In the genomic region with DNA sequence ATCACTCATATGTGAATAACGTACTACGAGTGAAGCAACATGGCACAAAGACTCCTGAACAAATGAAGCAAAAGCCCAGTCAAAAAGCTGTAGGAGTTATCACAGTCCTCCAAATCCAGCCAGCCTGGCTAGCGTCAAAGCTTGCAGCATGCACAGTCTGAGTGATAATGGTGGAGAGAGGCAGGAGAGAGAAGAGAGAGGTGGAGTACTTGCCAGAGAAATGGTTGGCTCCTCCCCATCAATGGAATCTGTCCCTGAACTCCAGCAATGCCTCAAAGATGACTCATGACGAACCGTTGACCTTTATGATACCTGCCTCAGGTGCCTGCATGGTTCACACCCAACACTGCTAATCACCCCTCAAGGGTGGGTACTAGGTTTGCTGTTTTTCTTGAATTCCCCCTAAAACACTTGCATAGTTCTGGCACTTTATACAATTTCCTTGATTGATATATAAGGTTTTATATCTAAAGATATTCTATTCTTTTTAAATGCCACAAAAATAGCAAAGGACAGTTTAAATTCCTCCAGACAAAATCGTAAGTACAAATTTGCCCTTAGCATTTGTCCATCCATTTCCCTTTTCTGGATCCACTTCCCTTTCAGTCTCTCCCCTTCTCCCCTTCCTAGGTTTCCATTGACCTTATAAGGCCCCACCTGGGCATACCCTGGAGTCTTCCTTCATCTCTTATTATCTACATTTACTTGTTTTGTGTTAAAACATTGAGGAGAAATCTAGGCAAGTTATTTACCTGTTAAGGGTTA, we compare ENCODE assay signal across 8 cellular contexts. TPM values are rescaled to one million over a fixed set of nuclear protein-coding genes. Genes with fewer than 3 reads are reported as not detected.
DNase-seq lines count a peak whose midpoint lies in the region; ATAC-seq and FAIRE-seq lines count a peak whose summit lies in the region.

No MANE protein-coding gene starts in this region.

- peak overlapping the region; percentile 84 to 90 for H3K4me3 Mint-ChIP-seq in activated T-cell treated with anti-CD3 and anti-CD28 coated beads, Interleukin-2, amount 50 U/mL, for 72 hours
- peak overlapping the region; percentile 66 for H3K4me3 Mint-ChIP-seq in stimulated activated effector memory CD8-positive, alpha-beta T cell treated with anti-CD3 and anti-CD28 coated beads, Interleukin-12 subunit alpha, Interleukin-12 subunit beta, amount 100 ng/mL, for 72 hours

- no peaks in the 10 kb centered on the region for H3K9me3 Mint-ChIP-seq in activated T-cell treated with anti-CD3 and anti-CD28 coated beads, Interleukin-2, amount 50 U/mL, for 72 hours
- no peaks in the 10 kb centered on the region for H3K9me3 Mint-ChIP-seq in stimulated activated effector memory CD8-positive, alpha-beta T cell treated with anti-CD3 and anti-CD28 coated beads, Interleukin-12 subunit alpha, Interleukin-12 subunit beta, amount 100 ng/mL, for 72 hours

- no peak overlapping the region for H3K4me3 ChIP-seq in right cardiac atrium (ENCODE audit: low read length)

- H3K4me1 ChIP-seq in right cardiac atrium (ENCODE audit: control insufficient read depth, insufficient read depth, low read length) = peaks cover 10% of the 10 kb centered on the region

- H3K9me3 ChIP-seq in right cardiac atrium (ENCODE audit: control insufficient read depth, low read length) = no peaks in the 10 kb centered on the region

- intact Hi-C loops in right cardiac atrium (cut with DNase I) = no loop called here

- peaks cover 18 to 37% of the 10 kb centered on the region in 2 donors for H3K36me3 Mint-ChIP-seq in activated T-cell treated with anti-CD3 and anti-CD28 coated beads, Interleukin-2, amount 50 U/mL, for 72 hours (ENCODE audit: insufficient read depth in 2 of 2)
- peaks cover 96% of the 10 kb centered on the region for H3K36me3 Mint-ChIP-seq in stimulated activated effector memory CD8-positive, alpha-beta T cell treated with anti-CD3 and anti-CD28 coated beads, Interleukin-12 subunit alpha, Interleukin-12 subunit beta, amount 100 ng/mL, for 72 hours

- peaks cover 91% of the 10 kb centered on the region for H3K4me1 Mint-ChIP-seq in activated T-cell treated with anti-CD3 and anti-CD28 coated beads, Interleukin-2, amount 50 U/mL, for 72 hours (ENCODE audit: low read depth)
- H3K4me1 Mint-ChIP-seq in stimulated activated effector memory CD8-positive, alpha-beta T cell treated with anti-CD3 and anti-CD28 coated beads, Interleukin-12 subunit alpha, Interleukin-12 subunit beta, amount 100 ng/mL, for 72 hours = peaks cover 78% of the 10 kb centered on the region

- 53% methylated on average over 6 of the region's 6 CpGs for WGBS in right cardiac atrium

- H3K27me3 ChIP-seq in right cardiac atrium (ENCODE audit: control insufficient read depth, insufficient read depth) = no peaks in the 10 kb centered on the region

- H3K27ac ChIP-seq in right cardiac atrium (ENCODE audit: low read length) = peak overlapping the region; percentile 5

- peak in 1 of 2 donors; percentile 10 for ATAC-seq in activated T-cell treated with anti-CD3 and anti-CD28 coated beads, Interleukin-2, amount 50 U/mL, for 72 hours (replicated peaks in 1 of 2)
- peak; percentile 34 to 63 for ATAC-seq in right cardiac atrium
- no peak for ATAC-seq in stimulated activated effector memory CD8-positive, alpha-beta T cell treated with anti-CD3 and anti-CD28 coated beads, Interleukin-12 subunit alpha, Interleukin-12 subunit beta, amount 100 ng/mL, for 72 hours

- FAIRE-seq in GM19239 (lab: Jason Lieb, UNC) = no peak
- FAIRE-seq in frontal cortex (lab: Jason Lieb, UNC) = no peak

- H3K27me3 Mint-ChIP-seq in activated T-cell treated with anti-CD3 and anti-CD28 coated beads, Interleukin-2, amount 50 U/mL, for 72 hours (ENCODE audit: low read depth) = no peaks in the 10 kb centered on the region

- peak overlapping the region; percentile 96 for H3K27ac Mint-ChIP-seq in activated T-cell treated with anti-CD3 and anti-CD28 coated beads, Interleukin-2, amount 50 U/mL, for 72 hours
- H3K27ac Mint-ChIP-seq in stimulated activated effector memory CD8-positive, alpha-beta T cell treated with anti-CD3 and anti-CD28 coated beads, Interleukin-12 subunit alpha, Interleukin-12 subunit beta, amount 100 ng/mL, for 72 hours = peak overlapping the region; percentile 96

- peak; percentile 92 for DNase-seq in HT-29 (ENCODE audit: low spot score)
- DNase-seq in activated T-cell treated with anti-CD3 and anti-CD28 coated beads, Interleukin-2, amount 50 U/mL, for 72 hours = peak in 1 of 2 donors; percentile 8
- DNase-seq in right cardiac atrium = peak in 2 of 3 donors; percentile 40 to 70
- no peak for DNase-seq in stimulated activated effector memory CD8-positive, alpha-beta T cell treated with anti-CD3 and anti-CD28 coated beads, Interleukin-12 subunit alpha, Interleukin-12 subunit beta, amount 100 ng/mL, for 72 hours (ENCODE audit: low spot score in 2 of 2)
- no peak for DNase-seq in GDM1 (lab: John Stamatoyannopoulos, UW)
- DNase-seq in GM19239 (ENCODE audit: insufficient read length, low spot score) = no peak
- no peak for DNase-seq in OCI-M1 (lab: John Stamatoyannopoulos, UW)
- no peak for DNase-seq in frontal cortex (ENCODE audit: low spot score in 2 of 2)

RNA-seq across cellular contexts. Expression of a gene that starts 10.2 kb away (rescaled TPM):
- total RNA-seq in HT-29 (2014; rRNA removed; shearing (Covaris generic)) = 42.2 and 46.1 TPM in 2 replicates
- 100 to 1,000 TPM; 402 to 450 TPM for total RNA-seq in activated T-cell treated with anti-CD3 and anti-CD28 coated beads, Interleukin-2, amount 50 U/mL, for 72 hours
- total RNA-seq in right cardiac atrium = 10 to 100 TPM; 45.6 to 67.6 (median 61.5) TPM
- 73.5 TPM for polyA plus RNA-seq in right cardiac atrium
- total RNA-seq in frontal cortex = 11.8 TPM

RNA-seq across cellular contexts. Expression of a gene that starts 12.8 kb away (rescaled TPM):
- total RNA-seq in HT-29 (2014; rRNA removed; shearing (Covaris generic)) = 0.28 and 0.37 TPM in 2 replicates
- total RNA-seq in activated T-cell treated with anti-CD3 and anti-CD28 coated beads, Interleukin-2, amount 50 U/mL, for 72 hours = 1 to 10 TPM; 3.8 to 4.0 TPM
- total RNA-seq in right cardiac atrium (under 1 TPM; 0.17 to 0.49 (median 0.37) TPM), frontal cortex (not detected)
- polyA plus RNA-seq in right cardiac atrium = 0.32 TPM

RNA-seq across cellular contexts. Expression of a gene that starts 21.7 kb away (rescaled TPM):
- total RNA-seq in HT-29 (2014; rRNA removed; shearing (Covaris generic)) = not detected in 2 replicates
- not detected for total RNA-seq in activated T-cell treated with anti-CD3 and anti-CD28 coated beads, Interleukin-2, amount 50 U/mL, for 72 hours
- not detected for total RNA-seq in right cardiac atrium
- not detected for polyA plus RNA-seq in right cardiac atrium
- total RNA-seq in frontal cortex = not detected

Comparison
In these comparisons a context has a peak if more than half of its experiments do, and no peak if none do; other contexts are left out.
1. DNase-seq: peak in HT-29 (single experiment) and right cardiac atrium (2 of 3); none in stimulated activated effector memory CD8-positive, alpha-beta T cell treated with anti-CD3 and anti-CD28 coated beads, Interleukin-12 subunit alpha, Interleukin-12 subunit beta, amount 100 ng/mL, for 72 hours (0 of 2), GDM1 (single experiment), GM19239 (single experiment), OCI-M1 (single experiment) and frontal cortex (0 of 2).